ENCODE assay signal across 8 cellular contexts in the genomic region with DNA sequence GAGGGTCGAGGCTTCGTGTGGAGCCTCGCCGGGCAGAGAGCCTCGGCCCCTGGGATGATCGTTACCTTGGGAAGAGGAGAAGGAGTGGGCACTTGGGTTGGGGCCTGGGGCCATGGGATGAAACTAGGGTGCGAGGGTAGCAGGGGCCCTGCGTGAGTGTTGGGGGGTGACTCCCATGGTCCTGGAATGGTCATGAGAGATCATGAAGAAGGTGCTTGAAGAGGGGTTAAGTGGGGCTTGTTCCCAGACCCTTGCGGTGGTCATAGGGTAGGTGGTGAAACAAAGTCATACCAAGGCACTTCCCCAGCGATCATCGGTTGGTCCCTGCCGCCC. TPM values are rescaled to one million over a fixed set of nuclear protein-coding genes. Genes with fewer than 3 reads are reported as not detected.
A peak's percentile ranks its signal among the peaks of the same experiment; 100 is the strongest.
DNase-seq lines count a peak whose midpoint lies in the region; ATAC-seq and TF ChIP-seq lines count a peak whose summit lies in the region.

No MANE protein-coding gene starts in this region.

- H3K27ac ChIP-seq in endodermal cell (ENCODE audit: low read depth, low read length) (peak overlapping the region; percentile 71), neural progenitor cell (no peak overlapping the region)

- peak overlapping the region; percentile 85 for H3K4me2 ChIP-seq in neural progenitor cell

- H3K27me3 Mint-ChIP-seq in endodermal cell (ENCODE audit: insufficient read depth) = peaks cover 25% of the 10 kb centered on the region
- H3K27me3 Mint-ChIP-seq in neural progenitor cell (ENCODE audit: insufficient read depth, low read depth) = peaks cover 11% of the 10 kb centered on the region

- peaks cover 31% of the 10 kb centered on the region for H3K9me3 Mint-ChIP-seq in endodermal cell
- peaks cover 26% of the 10 kb centered on the region for H3K9me3 Mint-ChIP-seq in neural progenitor cell

- peaks cover 13% of the 10 kb centered on the region for H3K79me2 ChIP-seq in neural progenitor cell (ENCODE audit: low read depth)

- peak; percentile 43 for DNase-seq in NK-92 treated with Interleukin-12 subunit alpha and Interleukin-12 subunit beta, amount 100 ng/mL, for 24 hours (lab: John Stamatoyannopoulos, UW)
- no peak for DNase-seq in NK-92 (lab: John Stamatoyannopoulos, UW; ENCODE audit: unreplicated experiment)
- no peak for DNase-seq in NB4 (ENCODE audit: low read depth)
- no peak for DNase-seq in endodermal cell
- no peak for DNase-seq in neural progenitor cell (ENCODE audit: low spot score)
- no peak for DNase-seq in activated gamma-delta T cell (lab: John Stamatoyannopoulos, UW)

- H3K9ac ChIP-seq in endodermal cell (ENCODE audit: extremely low read depth, low read length, poor library complexity, severe bottlenecking) (peak overlapping the region; percentile 67), neural progenitor cell (peak overlapping the region; percentile 43)

- H3K4me1 Mint-ChIP-seq in endodermal cell = peaks cover 10% of the 10 kb centered on the region
- peaks cover 18% of the 10 kb centered on the region for H3K4me1 Mint-ChIP-seq in neural progenitor cell

- 28 to 45% methylated on average over 9 to 12 of the region's 12 CpGs for WGBS in endodermal cell (ENCODE audit: insufficient coverage in 1 of 2, insufficient read length in 1 of 2), 2 experiments

- H3K27ac Mint-ChIP-seq in endodermal cell = peak overlapping the region; percentile 98
- peak overlapping the region; percentile 100 for H3K27ac Mint-ChIP-seq in neural progenitor cell

- H3K4me3 Mint-ChIP-seq in endodermal cell (peak overlapping the region; percentile 88), neural progenitor cell (peak overlapping the region; percentile 100)

- H3K4me1 ChIP-seq in endodermal cell (ENCODE audit: control insufficient read depth, insufficient read depth, low read length) (no peaks in the 10 kb centered on the region), neural progenitor cell (peaks cover 6% of the 10 kb centered on the region)

- peak overlapping the region; percentile 82 for H2AFZ ChIP-seq in neural progenitor cell (replicated peaks)

- no peaks in the 10 kb centered on the region for H4K20me1 ChIP-seq in neural progenitor cell (ENCODE audit: low read depth)

- TF ChIP-seq POLR2A in NB4 (IDR thresholded peaks at IDR 0.05; ENCODE audit: extremely low read depth, insufficient read length) = no peak

- peaks cover 26% of the 10 kb centered on the region for H3K9me3 ChIP-seq in endodermal cell (ENCODE audit: control insufficient read depth, low read length)
- H3K9me3 ChIP-seq in neural progenitor cell (ENCODE audit: low read depth) = no peaks in the 10 kb centered on the region

- H3K4me3 ChIP-seq in NB4 (ENCODE audit: low read depth, low read length) = peak overlapping the region; percentile 79
- H3K4me3 ChIP-seq in endodermal cell (ENCODE audit: low read length) = peak overlapping the region; percentile 94
- H3K4me3 ChIP-seq in neural progenitor cell = peak overlapping the region; percentile 55

- H3K36me3 ChIP-seq in endodermal cell (ENCODE audit: control insufficient read depth, insufficient read depth, low read length) (peaks cover 5% of the 10 kb centered on the region), neural progenitor cell (no peaks in the 10 kb centered on the region)

- H3K27me3 ChIP-seq in endodermal cell (ENCODE audit: control insufficient read depth, insufficient read depth, low read length, poor library complexity, severe bottlenecking) = no peaks in the 10 kb centered on the region
- no peaks in the 10 kb centered on the region for H3K27me3 ChIP-seq in neural progenitor cell

- TF ChIP-seq CTCF in NB4 (IDR thresholded peaks at IDR 0.05; ENCODE audit: low read depth, low read length) (no peak), endodermal cell (conservative IDR thresholded peaks at IDR 0.05) (no peak), neural progenitor cell (IDR thresholded peaks at IDR 0.05) (no peak)

- ATAC-seq in GM21447 (IDR thresholded peaks at IDR 0.05; ENCODE audit: unreplicated experiment) = no peak
- ATAC-seq in HG03342 (IDR thresholded peaks at IDR 0.05; ENCODE audit: unreplicated experiment) = no peak

- peaks cover 10% of the 10 kb centered on the region for H3F3A ChIP-seq in neural progenitor cell (ENCODE audit: low read depth)

- H3K36me3 Mint-ChIP-seq in endodermal cell (ENCODE audit: low read depth) (peaks cover 16% of the 10 kb centered on the region), neural progenitor cell (peaks cover 8% of the 10 kb centered on the region)

RNA-seq across cellular contexts. Expression of a gene that starts 0.3 kb away (rescaled TPM):
- total RNA-seq in endodermal cell (10 to 100 TPM; 62.9 to 64.7 TPM), neural progenitor cell (ENCODE audit: low replicate concordance) (44.3 and 76.1 TPM in 2 replicates)
- 58.9 TPM for polyA plus RNA-seq in endodermal cell (2013, experiment 1 of 2)
- 51.7 TPM for polyA plus RNA-seq in endodermal cell (2013, experiment 2 of 2)

RNA-seq across cellular contexts. Expression of a gene that starts 0.4 kb away (rescaled TPM):
- total RNA-seq in endodermal cell = 1 to 10 TPM in 1 of 2 donors, under 1 TPM in 1; 0.84 to 1.5 TPM
- 0.25 TPM for polyA plus RNA-seq in endodermal cell (2013, experiment 1 of 2)
- 0.29 TPM for polyA plus RNA-seq in endodermal cell (2013, experiment 2 of 2)
- total RNA-seq in neural progenitor cell (ENCODE audit: low replicate concordance) = 0.22 and 1.2 TPM in 2 replicates

RNA-seq across cellular contexts. Expression of a gene that starts 23.2 kb away (rescaled TPM):
- total RNA-seq in endodermal cell (100 to 1,000 TPM in 1 of 2 donors, 10 to 100 TPM in 1; 90.0 to 110 TPM), neural progenitor cell (ENCODE audit: low replicate concordance) (38.2 and 63.8 TPM in 2 replicates)
- 49.3 TPM for polyA plus RNA-seq in endodermal cell (2013, experiment 1 of 2)
- 38.8 TPM for polyA plus RNA-seq in endodermal cell (2013, experiment 2 of 2)

RNA-seq across cellular contexts. Expression of a gene that starts 24.9 kb away (rescaled TPM):
- total RNA-seq in endodermal cell = 10 to 100 TPM in 1 of 2 donors, 1 to 10 TPM in 1; 5.0 to 18.6 TPM
- 8.6 TPM for polyA plus RNA-seq in endodermal cell (2013, experiment 1 of 2)
- 7.7 TPM for polyA plus RNA-seq in endodermal cell (2013, experiment 2 of 2)
- total RNA-seq in neural progenitor cell (ENCODE audit: low replicate concordance) = 1.1 TPM in 1 of 2 replicates, not detected in the other

RNA-seq across cellular contexts. Expression of a gene that starts 45.2 kb away (rescaled TPM):
- total RNA-seq in endodermal cell (100 to 1,000 TPM; 151 to 191 TPM), neural progenitor cell (ENCODE audit: low replicate concordance) (172 and 206 TPM in 2 replicates)
- 176 TPM for polyA plus RNA-seq in endodermal cell (2013, experiment 1 of 2)
- 157 TPM for polyA plus RNA-seq in endodermal cell (2013, experiment 2 of 2)
